1 cellular context compared by ENCODE assay signal in genomic region chr9:121074370-121075250, GRCh38.
A peak's percentile ranks its signal among the peaks of the same experiment; 100 is the strongest.
TF ChIP-seq lines count a peak whose summit lies in the region.

TSS of gene CNTRL (plus strand) at chr9:121074955. CDS start at chr9:121088327, 13,372 bp downstream.

TF ChIP-seq in K562, 482 proteins besides CTCF, POLR2A, EP300 and RAD21 (continued from another document):
- TF ChIP-seq MGA (IDR thresholded peaks at IDR 0.05), result peak; percentile 100
- peak; percentile 46 for TF ChIP-seq MEIS2 (IDR thresholded peaks at IDR 0.05; ENCODE audit: partially characterized antibody)
TF ChIP-seq in K562: peak in this region for 186.
